ENCODE assay signal across 23 cellular contexts in the genomic region with DNA sequence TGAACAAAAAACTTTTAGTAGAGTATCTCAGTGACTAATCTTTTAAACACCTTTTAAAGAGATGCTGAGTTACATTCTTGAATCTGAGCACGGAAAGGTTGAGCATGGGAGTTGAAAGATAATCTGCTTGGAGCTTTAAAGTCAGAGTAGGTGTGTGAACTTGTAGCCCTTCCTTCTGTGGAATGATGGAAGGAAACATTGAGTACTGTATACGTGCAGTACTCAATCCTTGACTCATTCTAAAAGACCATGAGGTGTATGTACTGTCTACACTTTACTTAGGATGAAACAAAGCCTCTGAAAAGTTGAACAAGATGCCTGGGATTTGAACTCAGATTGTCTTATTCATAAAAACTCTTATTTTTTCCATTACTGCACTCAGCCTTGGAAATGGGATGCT. TPM values are rescaled to one million over a fixed set of nuclear protein-coding genes. Genes with fewer than 3 reads are reported as not detected.
DNase-seq lines count a peak whose midpoint lies in the region; ATAC-seq and TF ChIP-seq lines count a peak whose summit lies in the region.
"Had no signal": no experiment of that assay in that cellular context is flagged by ENCODE, and none has a peak within 500 bp of the region (broad histone marks: within the 10 kb centered on the region; RNA-seq: fewer than 3 reads in every experiment).

No MANE protein-coding gene starts in this region.

- H3K4me3 ChIP-seq in GM23338: no peak overlapping the region
- H3K4me3 ChIP-seq: dorsolateral prefrontal cortex, lower lobe of right lung, spleen had no signal

- no peak overlapping the region for H2AFZ ChIP-seq in GM23338

- intact Hi-C loops in activated CD4-positive, alpha-beta T cell treated with anti-CD3 and anti-CD28 coated beads for 36 hours (cut with DNase I, micrococcal nuclease): loop anchor here (5.0 to 10.0 kb wide), 4 partner anchors 579 to 921 kb away; a partner anchor contains a TSS
- intact Hi-C loops in natural killer cell (cut with micrococcal nuclease): no loop called here

- H3F3A ChIP-seq in GM23338 (replicated peaks; ENCODE audit: low read depth): 0 out of 2 replicates have a peak, but pooled peaks cover 7% of the 10 kb centered on the region

- peaks cover 16% of the 10 kb centered on the region; the same call in 1 of the 2 replicates for H3K36me3 ChIP-seq in GM23338 (ENCODE audit: insufficient read depth)
- H3K36me3 ChIP-seq: lower lobe of right lung had no signal

- H3K4me1 Mint-ChIP-seq in activated CD4-positive, alpha-beta T cell treated with anti-CD3 and anti-CD28 coated beads for 36 hours: peaks cover 64% of the 10 kb centered on the region
- H3K4me1 Mint-ChIP-seq in GM23338 (peaks cover 28% of the 10 kb centered on the region), neural crest cell (peaks cover 39% of the 10 kb centered on the region), natural killer cell (peaks cover 36 to 44% of the 10 kb centered on the region in 2 donors)
- H3K4me1 Mint-ChIP-seq in activated naive CD8-positive, alpha-beta T cell (ENCODE audit: low read depth): peaks cover 61% of the 10 kb centered on the region

- TF ChIP-seq CTCF in GM23338 (conservative IDR thresholded peaks at IDR 0.05; ENCODE audit: low read depth in 2 of 2) (no peak), neural crest cell (conservative IDR thresholded peaks at IDR 0.05) (no peak), natural killer cell (IDR thresholded peaks at IDR 0.05) (no peak)

- peaks cover 74% of the 10 kb centered on the region for H4K20me1 ChIP-seq in GM23338 (replicated peaks; ENCODE audit: insufficient read depth)

- H3K9me3 Mint-ChIP-seq in activated CD4-positive, alpha-beta T cell treated with anti-CD3 and anti-CD28 coated beads for 36 hours (ENCODE audit: low read depth): no peaks in the 10 kb centered on the region
- H3K9me3 Mint-ChIP-seq in GM23338 (peaks cover 3% of the 10 kb centered on the region; the same call in 1 of the 3 replicates), neural crest cell (no peaks in the 10 kb centered on the region), natural killer cell (no peaks in the 10 kb centered on the region)
- no peaks in the 10 kb centered on the region for H3K9me3 Mint-ChIP-seq in activated naive CD8-positive, alpha-beta T cell (ENCODE audit: low read depth)

- CTCF ChIA-PET in activated CD4-positive, alpha-beta T cell treated with anti-CD3 and anti-CD28 coated beads for 36 hours (lab: Charles Lee): interaction anchor here (1.0 kb wide), 1 partner anchor 9 kb away, joined by 3 read pairs; no protein-coding TSS in a partner anchor

- POLR2A ChIA-PET in activated CD4-positive, alpha-beta T cell treated with anti-CD3 and anti-CD28 coated beads for 36 hours (lab: Charles Lee): interaction anchor here (0.7 to 2.0 kb wide), 3 partner anchors 10 to 962 kb away, joined by 3 to 8 read pairs (median 5); a partner anchor contains a TSS

- H3K4me3 Mint-ChIP-seq in activated CD4-positive, alpha-beta T cell treated with anti-CD3 and anti-CD28 coated beads for 36 hours: peak overlapping the region; percentile 7
- H3K4me3 Mint-ChIP-seq in GM23338: 0 out of 3 replicates have a peak overlapping the region, but pooled peaks have one; percentile 27
- peak overlapping the region; percentile 78 for H3K4me3 Mint-ChIP-seq in activated naive CD8-positive, alpha-beta T cell
- H3K4me3 Mint-ChIP-seq in neural crest cell: peak overlapping the region; percentile 60
- H3K4me3 Mint-ChIP-seq in natural killer cell: no peak overlapping the region

- H3K9me2 ChIP-seq in GM23338 (ENCODE audit: insufficient read depth): no peaks in the 10 kb centered on the region

- peaks cover 89% of the 10 kb centered on the region for H3K79me2 ChIP-seq in GM23338 (replicated peaks; ENCODE audit: insufficient read depth)

- peaks cover 32% of the 10 kb centered on the region for H3K4me1 ChIP-seq in GM23338 (ENCODE audit: insufficient read depth)

- DNase-seq in activated CD4-positive, alpha-beta T cell treated with anti-CD3 and anti-CD28 coated beads for 36 hours: no peak
- DNase-seq in activated CD4-positive, alpha-beta T cell treated with anti-CD3 and anti-CD28 coated beads, Interleukin-2, amount 50 U/mL, for 48 hours: no peak
- DNase-seq in GM23338 (ENCODE audit: low spot score): no peak
- no peak for DNase-seq in neural crest cell (ENCODE audit: low read depth, low spot score)
- no peak for DNase-seq in natural killer cell
- DNase-seq: amygdala; caudate nucleus; dorsolateral prefrontal cortex; erythroblast; foreskin melanocyte; hypothalamus; islet precursor cell; lower lobe of right lung; NCI-H1436; NCI-H2171 treated with DMSO at 0.1 percent for 48 hours; NCI-H526 treated with DMSO at 0.1 percent for 48 hours; occipital lobe; spleen; stimulated activated CD4-positive, alpha-beta T cell treated with anti-CD3 and anti-CD28 coated beads, Interleukin-4, amount 100 ng/mL, for 24 hours had no signal

- H3K27ac ChIP-seq in GM23338 (ENCODE audit: low read depth): no peak overlapping the region; the same call in 1 of the 2 replicates
- H3K27ac ChIP-seq: dorsolateral prefrontal cortex, lower lobe of right lung, spleen had no signal

- H3K27me3 Mint-ChIP-seq in activated CD4-positive, alpha-beta T cell treated with anti-CD3 and anti-CD28 coated beads for 36 hours: no peaks in the 10 kb centered on the region
- H3K27me3 Mint-ChIP-seq in GM23338 (ENCODE audit: insufficient read depth, low read depth, poor library complexity): peaks cover 16% of the 10 kb centered on the region
- H3K27me3 Mint-ChIP-seq in activated naive CD8-positive, alpha-beta T cell: no peaks in the 10 kb centered on the region
- peaks cover 8% of the 10 kb centered on the region for H3K27me3 Mint-ChIP-seq in neural crest cell (ENCODE audit: low read depth)
- H3K27me3 Mint-ChIP-seq in natural killer cell (ENCODE audit: low read depth in 2 of 2): no peaks in the 10 kb centered on the region

- ATAC-seq in activated CD4-positive, alpha-beta T cell treated with anti-CD3 and anti-CD28 coated beads for 36 hours: peak; percentile 40
- no peak for ATAC-seq in GM23338
- no peak for ATAC-seq in GM18868 (IDR thresholded peaks at IDR 0.05; ENCODE audit: unreplicated experiment)
- no peak for ATAC-seq in natural killer cell
- no peak for ATAC-seq in HG02885 (IDR thresholded peaks at IDR 0.05; ENCODE audit: poor library complexity, unreplicated experiment)
- ATAC-seq: HCT116, lower lobe of right lung had no signal

- peak overlapping the region; percentile 92 for H3K27ac Mint-ChIP-seq in activated CD4-positive, alpha-beta T cell treated with anti-CD3 and anti-CD28 coated beads for 36 hours
- H3K27ac Mint-ChIP-seq in GM23338: no peak overlapping the region
- peak overlapping the region; percentile 94 for H3K27ac Mint-ChIP-seq in activated naive CD8-positive, alpha-beta T cell
- no peak overlapping the region for H3K27ac Mint-ChIP-seq in neural crest cell (ENCODE audit: unreplicated experiment)
- H3K27ac Mint-ChIP-seq in natural killer cell: no peak overlapping the region

- H3K27me3 ChIP-seq in GM23338 (ENCODE audit: insufficient read depth): no peaks in the 10 kb centered on the region
- H3K27me3 ChIP-seq: dorsolateral prefrontal cortex, spleen had no signal

- peak overlapping the region; percentile 45; the same call in 1 of the 2 replicates for H3K4me2 ChIP-seq in GM23338

- H3K36me3 Mint-ChIP-seq in activated CD4-positive, alpha-beta T cell treated with anti-CD3 and anti-CD28 coated beads for 36 hours (ENCODE audit: low read depth): peaks cover 63% of the 10 kb centered on the region
- H3K36me3 Mint-ChIP-seq in GM23338 (ENCODE audit: low read depth) (peaks cover 53% of the 10 kb centered on the region), neural crest cell (ENCODE audit: low read depth) (peaks cover 8% of the 10 kb centered on the region), natural killer cell (peaks cover 7% of the 10 kb centered on the region)
- H3K36me3 Mint-ChIP-seq in activated naive CD8-positive, alpha-beta T cell: peaks cover 21% of the 10 kb centered on the region

TF ChIP-seq in GM23338, 12 proteins besides CTCF, POLR2A, EP300 and RAD21 (continues in another document):
- TF ChIP-seq NANOG (IDR thresholded peaks at IDR 0.05; ENCODE audit: borderline replicate concordance) (no peak), ZNF331 (CRISPR knock-in tag; IDR thresholded peaks at IDR 0.05; ENCODE audit: low read depth) (no peak), EZH2 (IDR thresholded peaks at IDR 0.05; ENCODE audit: low read depth, unreplicated experiment) (no peak), EZH2phosphoT487 (IDR thresholded peaks at IDR 0.05; ENCODE audit: unreplicated experiment) (no peak)

RNA-seq across cellular contexts. Expression of a gene that starts 3.4 kb away (rescaled TPM):
- 10 to 100 TPM; 60.1 to 81.8 TPM for total RNA-seq in activated CD4-positive, alpha-beta T cell treated with anti-CD3 and anti-CD28 coated beads for 36 hours
- total RNA-seq in GM23338 (2014; rRNA removed; shearing (Covaris generic)): 105 and 131 TPM in 2 replicates
- polyA plus RNA-seq in GM23338 (2016; fragmentation: Nextera tagmentation; extraction: Ambion mirVana): 137 and 146 TPM in 2 replicates
- total RNA-seq in neural crest cell (52.8 and 53.3 TPM in 2 replicates), natural killer cell (10 to 100 TPM; 21.0 to 26.1 (median 25.0) TPM)

RNA-seq across cellular contexts. Expression of a gene that starts 3.5 kb away (rescaled TPM):
- total RNA-seq in activated CD4-positive, alpha-beta T cell treated with anti-CD3 and anti-CD28 coated beads for 36 hours: 100 to 1,000 TPM; 308 to 345 TPM
- total RNA-seq in GM23338 (2014; rRNA removed; shearing (Covaris generic)): 243 and 250 TPM in 2 replicates
- polyA plus RNA-seq in GM23338 (2016; fragmentation: Nextera tagmentation; extraction: Ambion mirVana): 336 and 354 TPM in 2 replicates
- total RNA-seq in neural crest cell: 582 and 603 TPM in 2 replicates
- total RNA-seq in natural killer cell: 100 to 1,000 TPM; 328 to 423 (median 371) TPM

RNA-seq across cellular contexts. Expression of a gene that starts 60.0 kb away (rescaled TPM):
- total RNA-seq in activated CD4-positive, alpha-beta T cell treated with anti-CD3 and anti-CD28 coated beads for 36 hours: 100 to 1,000 TPM; 505 to 510 TPM
- total RNA-seq in GM23338 (2014; rRNA removed; shearing (Covaris generic)): 245 and 308 TPM in 2 replicates
- polyA plus RNA-seq in GM23338 (2016; fragmentation: Nextera tagmentation; extraction: Ambion mirVana): 768 and 785 TPM in 2 replicates
- total RNA-seq in neural crest cell (610 and 642 TPM in 2 replicates), natural killer cell (100 to 1,000 TPM; 225 to 285 (median 270) TPM)

Comparison
In these comparisons a context has a peak if more than half of its experiments do, and no peak if none do; other contexts are left out.
1. H3K27ac Mint-ChIP-seq: peak in activated CD4-positive, alpha-beta T cell treated with anti-CD3 and anti-CD28 coated beads for 36 hours (single experiment) and activated naive CD8-positive, alpha-beta T cell (single experiment); none in GM23338 (single experiment), neural crest cell (single experiment) and natural killer cell (0 of 2).